ENCODE assay signal across 17 cellular contexts in the genomic region with DNA sequence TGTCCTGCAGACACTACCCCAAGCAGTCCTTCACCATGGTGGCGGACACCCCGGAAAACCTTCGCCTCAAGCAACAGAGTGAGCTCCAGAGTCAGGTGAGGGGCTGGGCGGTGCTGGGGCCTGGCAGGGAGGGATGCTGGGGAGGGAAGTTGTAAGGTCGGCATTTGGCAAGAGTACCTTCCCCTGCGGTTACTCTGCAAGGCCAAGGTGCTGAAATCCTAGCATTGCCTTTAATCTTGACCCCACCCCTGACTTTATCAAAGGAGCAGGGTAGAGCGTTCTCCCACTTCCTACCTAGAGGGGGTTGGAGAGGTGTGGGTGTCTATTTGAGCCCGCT. TPM values are rescaled to one million over a fixed set of nuclear protein-coding genes. Genes with fewer than 3 reads are reported as not detected.
DNase-seq lines count a peak whose midpoint lies in the region; ATAC-seq lines count a peak whose summit lies in the region.
"Had no signal": no experiment of that assay in that cellular context is flagged by ENCODE, and none has a peak within 500 bp of the region (broad histone marks: within the 10 kb centered on the region; RNA-seq: fewer than 3 reads in every experiment).

No MANE protein-coding gene starts in this region.

- CTCF ChIA-PET in activated CD4-positive, alpha-beta T cell treated with anti-CD3 and anti-CD28 coated beads, Interleukin-2, amount 10 ng/mL, durations not matched to agents 7 days and 5 days (lab: Charles Lee) = interaction anchor here (0.7 to 1.0 kb wide), 2 partner anchors 8 to 11 kb away, joined by 3 read pairs; no protein-coding TSS in a partner anchor

- H3K36me3 ChIP-seq in KOPT-K1 (ENCODE audit: insufficient read depth, low read length) = peaks cover 92% of the 10 kb centered on the region

- H3K27ac ChIP-seq in KOPT-K1 (ENCODE audit: low read depth, low read length, poor library complexity, severe bottlenecking) = peak overlapping the region; percentile 52
- H3K27ac ChIP-seq: parathyroid adenoma had no signal

- no peak for ATAC-seq in stimulated activated naive B cell treated with anti-CD40 and anti-IgM and Interleukin-4, amounts not matched to agents 10 μg/mL and 1 μg/mL and 100 μg/mL, for 72 hours (replicated peaks)
- ATAC-seq in GM18517 (IDR thresholded peaks at IDR 0.05; ENCODE audit: unreplicated experiment) = no peak
- no peak for ATAC-seq in GM18498 (IDR thresholded peaks at IDR 0.05; ENCODE audit: unreplicated experiment)
- ATAC-seq: A549, esophagus mucosa had no signal

- H3K27ac Mint-ChIP-seq in activated CD4-positive, alpha-beta T cell treated with anti-CD3 and anti-CD28 coated beads, Interleukin-2, amount 10 ng/mL, durations not matched to agents 7 days and 5 days = peak overlapping the region; percentile 81
- peak overlapping the region; percentile 10 for H3K27ac Mint-ChIP-seq in stimulated activated naive B cell treated with anti-CD40 and anti-IgM and Interleukin-4, amounts not matched to agents 10 μg/mL and 1 μg/mL and 100 μg/mL, for 72 hours

- H3K27me3 Mint-ChIP-seq in activated CD4-positive, alpha-beta T cell treated with anti-CD3 and anti-CD28 coated beads, Interleukin-2, amount 10 ng/mL, durations not matched to agents 7 days and 5 days = no peaks in the 10 kb centered on the region
- H3K27me3 Mint-ChIP-seq in stimulated activated naive B cell treated with anti-CD40 and anti-IgM and Interleukin-4, amounts not matched to agents 10 μg/mL and 1 μg/mL and 100 μg/mL, for 72 hours = no peaks in the 10 kb centered on the region

- DNase-seq in activated CD4-positive, alpha-beta T cell treated with anti-CD3 and anti-CD28 coated beads, Interleukin-2, amount 10 ng/mL, durations not matched to agents 7 days and 5 days = peak; percentile 35
- no peak for DNase-seq in activated CD4-positive, alpha-beta T cell treated with anti-CD3 and anti-CD28 coated beads for 4 hours
- DNase-seq in central memory CD4-positive, alpha-beta T cell = peak; percentile 31
- no peak for DNase-seq in stimulated activated naive B cell treated with anti-CD40 and anti-IgM and Interleukin-4, amounts not matched to agents 10 μg/mL and 1 μg/mL and 100 μg/mL, for 72 hours
- no peak for DNase-seq in NOMO-1 treated with dmso at 0.1 percent for 144 hours (lab: John Stamatoyannopoulos, UW; ENCODE audit: unreplicated experiment)
- DNase-seq: aorta, COR-L47, KBM-7, NCI-H1105 treated with DMSO at 0.1 percent for 48 hours, SIG-M5, substantia nigra had no signal

- POLR2A ChIA-PET in activated CD4-positive, alpha-beta T cell treated with anti-CD3 and anti-CD28 coated beads, Interleukin-2, amount 10 ng/mL, durations not matched to agents 7 days and 5 days (lab: Charles Lee) = no interaction called here

- peaks cover 88% of the 10 kb centered on the region for H3K4me1 Mint-ChIP-seq in activated CD4-positive, alpha-beta T cell treated with anti-CD3 and anti-CD28 coated beads, Interleukin-2, amount 10 ng/mL, durations not matched to agents 7 days and 5 days
- peaks cover 33 to 65% of the 10 kb centered on the region in 2 donors for H3K4me1 Mint-ChIP-seq in stimulated activated naive B cell treated with anti-CD40 and anti-IgM and Interleukin-4, amounts not matched to agents 10 μg/mL and 1 μg/mL and 100 μg/mL, for 72 hours

- peaks cover 59% of the 10 kb centered on the region for H3K36me3 Mint-ChIP-seq in activated CD4-positive, alpha-beta T cell treated with anti-CD3 and anti-CD28 coated beads, Interleukin-2, amount 10 ng/mL, durations not matched to agents 7 days and 5 days (ENCODE audit: low read depth)
- H3K36me3 Mint-ChIP-seq in stimulated activated naive B cell treated with anti-CD40 and anti-IgM and Interleukin-4, amounts not matched to agents 10 μg/mL and 1 μg/mL and 100 μg/mL, for 72 hours = peaks cover 34 to 60% of the 10 kb centered on the region in 2 donors

- no peaks in the 10 kb centered on the region for H3K9me3 Mint-ChIP-seq in activated CD4-positive, alpha-beta T cell treated with anti-CD3 and anti-CD28 coated beads, Interleukin-2, amount 10 ng/mL, durations not matched to agents 7 days and 5 days
- no peaks in the 10 kb centered on the region for H3K9me3 Mint-ChIP-seq in stimulated activated naive B cell treated with anti-CD40 and anti-IgM and Interleukin-4, amounts not matched to agents 10 μg/mL and 1 μg/mL and 100 μg/mL, for 72 hours

- no peaks in the 10 kb centered on the region for H3K9me3 ChIP-seq in KOPT-K1 (ENCODE audit: insufficient read depth, low read length, poor library complexity, severe bottlenecking)
- H3K9me3 ChIP-seq: A549 had no signal

- H3K4me3 Mint-ChIP-seq in activated CD4-positive, alpha-beta T cell treated with anti-CD3 and anti-CD28 coated beads, Interleukin-2, amount 10 ng/mL, durations not matched to agents 7 days and 5 days = peak overlapping the region; percentile 32
- H3K4me3 Mint-ChIP-seq in stimulated activated naive B cell treated with anti-CD40 and anti-IgM and Interleukin-4, amounts not matched to agents 10 μg/mL and 1 μg/mL and 100 μg/mL, for 72 hours = no peak overlapping the region

RNA-seq across cellular contexts. Expression of gene LASP1, which starts 20.5 kb away (rescaled TPM):
- 100 to 1,000 TPM; 189 to 200 TPM for total RNA-seq in activated CD4-positive, alpha-beta T cell treated with anti-CD3 and anti-CD28 coated beads, Interleukin-2, amount 10 ng/mL, durations not matched to agents 7 days and 5 days

RNA-seq across cellular contexts. Expression of gene RPL23, which starts 36.9 kb away (rescaled TPM):
- 1,000 to 10,000 TPM; 1,147 to 1,160 TPM for total RNA-seq in activated CD4-positive, alpha-beta T cell treated with anti-CD3 and anti-CD28 coated beads, Interleukin-2, amount 10 ng/mL, durations not matched to agents 7 days and 5 days

Comparison
In these comparisons a context has a peak if more than half of its experiments do, and no peak if none do; other contexts are left out.
1. DNase-seq: peak in activated CD4-positive, alpha-beta T cell treated with anti-CD3 and anti-CD28 coated beads, Interleukin-2, amount 10 ng/mL, durations not matched to agents 7 days and 5 days (single experiment) and central memory CD4-positive, alpha-beta T cell (single experiment); none in activated CD4-positive, alpha-beta T cell treated with anti-CD3 and anti-CD28 coated beads for 4 hours (0 of 2), stimulated activated naive B cell treated with anti-CD40 and anti-IgM and Interleukin-4, amounts not matched to agents 10 μg/mL and 1 μg/mL and 100 μg/mL, for 72 hours (single experiment) and NOMO-1 treated with dmso at 0.1 percent for 144 hours (single experiment).